In genomic region chr3:10280177-10280529, GRCh38 we compare ENCODE assay signal across 17 cellular contexts. TPM values are rescaled to one million over a fixed set of nuclear protein-coding genes. Genes with fewer than 3 reads are reported as not detected.
A peak's percentile ranks its signal among the peaks of the same experiment; 100 is the strongest.
DNase-seq lines count a peak whose midpoint lies in the region; ATAC-seq, FAIRE-seq and TF ChIP-seq lines count a peak whose summit lies in the region.
"Had no signal": no experiment of that assay in that cellular context is flagged by ENCODE, and none has a peak within 500 bp of the region (broad histone marks: within the 10 kb centered on the region; RNA-seq: fewer than 3 reads in every experiment).

No MANE protein-coding gene starts in this region.

- RAD21 ChIA-PET in GM12878 (lab: Charles Lee; ENCODE audit: unreplicated experiment) = interaction anchor here (1.0 to 1.4 kb wide), 2 partner anchors 13 to 42 kb away, joined by 3 to 5 read pairs; partner anchors contain the start of gene GHRL

- H3K36me3 ChIP-seq in GM12878 (ENCODE audit: control insufficient read depth in 2 of 2, insufficient read depth in 2 of 2, low read length in 1 of 2) (peaks cover 28 to 33% of the 10 kb centered on the region in 2 experiments; a peak in 3 of 4 replicates), thyroid gland (peaks cover 22 to 24% of the 10 kb centered on the region in 2 donors)

- H3K36me3 Mint-ChIP-seq in activated T-cell treated with anti-CD3 and anti-CD28 coated beads, Interleukin-2, amount 50 U/mL, for 24 hours (ENCODE audit: low read depth) = peaks cover 96% of the 10 kb centered on the region
- H3K36me3 Mint-ChIP-seq in neural crest cell (ENCODE audit: low read depth) = peaks cover 2% of the 10 kb centered on the region

- no peak overlapping the region for H3K4me3 Mint-ChIP-seq in activated T-cell treated with anti-CD3 and anti-CD28 coated beads, Interleukin-2, amount 50 U/mL, for 24 hours
- no peak overlapping the region for H3K4me3 Mint-ChIP-seq in neural crest cell
- H3K4me3 Mint-ChIP-seq: mesothelial cell of epicardium had no signal

- 0 out of 3 replicates have a peak, but pooled peaks have one; percentile 27 for ATAC-seq in GM12878

- H3K9ac ChIP-seq in GM12878 (ENCODE audit: control insufficient read depth, insufficient read depth, low read length) = no peak overlapping the region

- peaks cover 5% of the 10 kb centered on the region for H3K79me2 ChIP-seq in GM12878 (ENCODE audit: control insufficient read depth, insufficient read depth, low read length)

- peaks cover 67% of the 10 kb centered on the region for H3K4me1 Mint-ChIP-seq in activated T-cell treated with anti-CD3 and anti-CD28 coated beads, Interleukin-2, amount 50 U/mL, for 24 hours (ENCODE audit: low read depth)
- no peaks in the 10 kb centered on the region for H3K4me1 Mint-ChIP-seq in neural crest cell
- H3K4me1 Mint-ChIP-seq: mesothelial cell of epicardium had no signal

- SMC1A ChIA-PET in GM12878 (lab: Charles Lee; ENCODE audit: uncharacterized antibody, unreplicated experiment) = interaction anchor here (1.0 to 1.4 kb wide), 2 partner anchors 13 to 293 kb away, joined by 4 to 5 read pairs; partner anchors contain the start of gene GHRL

- no peak for TF ChIP-seq EP300 in GM12878 (IDR thresholded peaks at IDR 0.05; ENCODE audit: borderline replicate concordance in 1 of 2, control insufficient read depth in 1 of 2, low read depth in 2 of 2, low read length in 2 of 2)

- 76% methylated on average over 5 of the region's 5 CpGs for WGBS in GM12878 (ENCODE audit: insufficient coverage, insufficient replicate concordance, low lambda C conversion rate, missing lambda C conversion rate)
- WGBS in thyroid gland, 2 donors = 89 to 93% methylated on average over 5 of the region's 5 CpGs

- no peak for FAIRE-seq in GM12878 (lab: Jason Lieb, UNC)
- FAIRE-seq: islet of Langerhans had no signal

- POLR2A ChIA-PET in GM12878 (lab: Charles Lee) = interaction anchor here (1.5 kb wide), 1 partner anchor 30 kb away, joined by 4 read pairs; no protein-coding TSS in a partner anchor

- no peak for TF ChIP-seq RAD21 in GM12878 (IDR thresholded peaks at IDR 0.05; ENCODE audit: insufficient read depth, low read depth, low read length)

- H4K20me1 ChIP-seq in GM12878 (ENCODE audit: control insufficient read depth, insufficient read depth) = no peaks in the 10 kb centered on the region

- peak overlapping the region; percentile 81 for H3K27ac Mint-ChIP-seq in activated T-cell treated with anti-CD3 and anti-CD28 coated beads, Interleukin-2, amount 50 U/mL, for 24 hours
- peak overlapping the region; percentile 57 for H3K27ac Mint-ChIP-seq in neural crest cell (ENCODE audit: unreplicated experiment)
- H3K27ac Mint-ChIP-seq: mesothelial cell of epicardium had no signal

- CTCF ChIA-PET in GM12878 (lab: Yijun Ruan, JAX) = interaction anchor here (0.9 to 1.9 kb wide), 5 partner anchors 12 to 40 kb away, joined by 4 to 9 read pairs (median 6); partner anchors contain the start of genes GHRL, SEC13 and TATDN2

- H3K4me3 ChIP-seq in LNCaP clone FGC (ENCODE audit: low read depth, low read length) = no peak overlapping the region
- H3K4me3 ChIP-seq in GM12878 = no peak overlapping the region
- no peak overlapping the region for H3K4me3 ChIP-seq in thyroid gland (replicated peaks in 1 of 3)
- H3K4me3 ChIP-seq: HAP-1, Peyer's patch, stomach had no signal

- no peak overlapping the region for H3K4me2 ChIP-seq in GM12878 (ENCODE audit: control insufficient read depth, insufficient read depth)

- H3K27me3 ChIP-seq in GM12878 (replicated peaks in 1 of 2; ENCODE audit: control insufficient read depth in 2 of 2, insufficient read depth in 2 of 2, low read length in 1 of 2) = no peaks in the 10 kb centered on the region
- no peaks in the 10 kb centered on the region for H3K27me3 ChIP-seq in thyroid gland
- H3K27me3 ChIP-seq: Peyer's patch, stomach had no signal

- no peak overlapping the region for H2AFZ ChIP-seq in GM12878 (ENCODE audit: control insufficient read depth, low read depth, low read length)

- in situ Hi-C loops in GM12878 (cut with MboI) = no loop called here

- no peaks in the 10 kb centered on the region for H3K9me3 ChIP-seq in GM12878 (replicated peaks; ENCODE audit: control insufficient read depth, insufficient read depth, low read length)
- H3K9me3 ChIP-seq in thyroid gland = no peaks in the 10 kb centered on the region
- H3K9me3 ChIP-seq: HAP-1, Peyer's patch, stomach had no signal

- H3K4me1 ChIP-seq in GM12878 (ENCODE audit: control insufficient read depth, insufficient read depth, low read length) = peaks cover 7% of the 10 kb centered on the region; the same call in 1 of the 2 replicates
- peaks cover 13 to 15% of the 10 kb centered on the region in 2 donors for H3K4me1 ChIP-seq in thyroid gland
- H3K4me1 ChIP-seq: HAP-1, Peyer's patch had no signal

- no peak for TF ChIP-seq POLR2A in GM12878 (IDR thresholded peaks at IDR 0.05; ENCODE audit: low read depth, low read length)
- no peak for TF ChIP-seq POLR2A in thyroid gland (IDR thresholded peaks at IDR 0.05)

- TF ChIP-seq CTCF in LNCaP clone FGC (IDR thresholded peaks at IDR 0.05; ENCODE audit: control insufficient read depth, extremely low read depth, insufficient read depth) (0 out of 2 replicates have a peak, but pooled peaks have one; percentile 0), GM12878 (IDR thresholded peaks at IDR 0.05 in 2 of 3, conservative IDR thresholded peaks at IDR 0.05 in 1 of 3; ENCODE audit: control insufficient read depth in 2 of 3, extremely low read depth in 1 of 3, insufficient read depth in 1 of 3, low read depth in 3 of 3, low read length in 3 of 3) (peak in 2 of 3 experiments; percentile 39 to 41; a peak in 3 of 6 replicates), neural crest cell (conservative IDR thresholded peaks at IDR 0.05) (no peak), thyroid gland (IDR thresholded peaks at IDR 0.05) (no peak)

- no peak for DNase-seq in activated T-cell treated with anti-CD3 and anti-CD28 coated beads, Interleukin-2, amount 50 U/mL, for 24 hours
- DNase-seq in activated T-cell treated with anti-CD3 and anti-CD28 coated beads, Interleukin-2, amount 50 U/mL, for 1 hour = no peak
- DNase-seq in LNCaP clone FGC (ENCODE audit: low read depth) (no peak), GM12878 (ENCODE audit: low read depth, low spot score) (no peak), neural crest cell (ENCODE audit: low read depth, low spot score) (no peak), thyroid gland (no peak), NCI-H526 treated with DMSO at 0.1 percent for 48 hours (lab: John Stamatoyannopoulos, UW) (no peak)
- no peak for DNase-seq in stimulated activated CD4-positive, alpha-beta T cell treated with anti-CD3 and anti-CD28 coated beads, Interleukin-4, amount 100 ng/mL, for 4 hours
- DNase-seq: activated naive CD4-positive, alpha-beta T cell treated with Interleukin-2 at 50 U/mL for 16 hours; NCI-H146; NCI-H510A; stomach had no signal

- no peaks in the 10 kb centered on the region for H3K9me3 Mint-ChIP-seq in activated T-cell treated with anti-CD3 and anti-CD28 coated beads, Interleukin-2, amount 50 U/mL, for 24 hours
- H3K9me3 Mint-ChIP-seq in neural crest cell = no peaks in the 10 kb centered on the region
- H3K9me3 Mint-ChIP-seq: mesothelial cell of epicardium had no signal

- H3K27ac ChIP-seq in GM12878 (ENCODE audit: control insufficient read depth, insufficient read depth) (no peak overlapping the region), thyroid gland (no peak overlapping the region)
- H3K27ac ChIP-seq: Peyer's patch, stomach had no signal

- intact Hi-C loops in GM12878 (cut with micrococcal nuclease; ENCODE audit: unreplicated experiment) = no loop called here
- intact Hi-C loops in thyroid gland (cut with DNase I) = no loop called here

- no TSS peak for BruUV-seq in GM12878 (replicated peaks; lab: Mats Ljungman, UMichigan)

- no peaks in the 10 kb centered on the region for H3K27me3 Mint-ChIP-seq in activated T-cell treated with anti-CD3 and anti-CD28 coated beads, Interleukin-2, amount 50 U/mL, for 24 hours
- no peaks in the 10 kb centered on the region for H3K27me3 Mint-ChIP-seq in neural crest cell (ENCODE audit: low read depth)

RNA-seq across cellular contexts. Expression of gene GHRL, which starts 12.6 kb away (rescaled TPM):
- 4.3 and 5.2 TPM in 2 replicates for total RNA-seq in GM12878 (2013; cell fraction: nucleolus; rRNA removed)
- total RNA-seq in GM12878 (2014; rRNA removed) (0.73 TPM in 1 of 2 replicates, not detected in the other), GM12878 (2014; rRNA removed; fragmentation: Illumina TruSeq; extraction: Trizol) (0.55 and 0.67 TPM in 2 replicates), GM12878 (2021) (1.4 and 2.2 TPM in 2 replicates), neural crest cell (0.35 and 0.43 TPM in 2 replicates), thyroid gland (1 to 10 TPM in 2 of 4 donors, under 1 TPM in 1, not detected in 1; 0.56 to 1.2 (median 1.1) TPM)
- 1.7 TPM for polyA plus RNA-seq in GM12878 (2011; ENCODE audit: low read depth)
- polyA plus RNA-seq in GM12878 (2011; rRNA removed) (1.7 and 1.8 TPM in 2 replicates), GM12878 (2014; fragmentation: Illumina TruSeq; extraction: Trizol) (0.60 TPM in 1 of 2 replicates, not detected in the other), GM12878 (2014; fragmentation: Nextera tagmentation; extraction: Ambion mirVana) (under 1 TPM; 0.35 to 0.58 TPM), GM12878 (2014; rRNA removed) (1.0 and 2.4 TPM in 2 replicates), GM12878 (2016; fragmentation: Nextera tagmentation; extraction: Ambion mirVana) (1 to 10 TPM; 1.0 to 1.1 TPM)
- polyA plus RNA-seq in GM12878 (2011; cell fraction: cytosol; rRNA removed) = 2.2 and 2.4 TPM in 2 replicates
- 7.3 and 9.8 TPM in 2 replicates for polyA plus RNA-seq in GM12878 (2011; cell fraction: nucleus; rRNA removed)
- 1.0 and 2.7 TPM in 2 replicates for polyA plus RNA-seq in GM12878 (2012)
- polyA minus RNA-seq in GM12878 (2011; rRNA and poly(A)+ RNA removed) = 0.88 and 2.3 TPM in 2 replicates
- 1.9 TPM in 1 of 2 replicates, not detected in the other for polyA minus RNA-seq in GM12878 (2011; cell fraction: cytosol; rRNA and poly(A)+ RNA removed)
- 2.4 and 2.9 TPM in 2 replicates for polyA minus RNA-seq in GM12878 (2011; cell fraction: nucleus; rRNA and poly(A)+ RNA removed)
- polyA plus RNA-seq: AG04450 had no signal

RNA-seq across cellular contexts. Expression of gene TATDN2, which starts 31.9 kb away (rescaled TPM):
- 43.3 and 48.1 TPM in 2 replicates for total RNA-seq in GM12878 (2013; cell fraction: nucleolus; rRNA removed)
- total RNA-seq in GM12878 (2014; rRNA removed) (7.7 and 10.0 TPM in 2 replicates), GM12878 (2014; rRNA removed; fragmentation: Illumina TruSeq; extraction: Trizol) (22.0 and 23.9 TPM in 2 replicates), GM12878 (2021) (31.8 and 36.5 TPM in 2 replicates), neural crest cell (40.5 TPM in 2 replicates), thyroid gland (10 to 100 TPM; 21.4 to 37.1 (median 30.1) TPM)
- 18.4 TPM for polyA plus RNA-seq in GM12878 (2011; ENCODE audit: low read depth)
- polyA plus RNA-seq in GM12878 (2011; rRNA removed) (21.6 and 22.1 TPM in 2 replicates), GM12878 (2014; fragmentation: Illumina TruSeq; extraction: Trizol) (27.3 and 28.1 TPM in 2 replicates), GM12878 (2014; fragmentation: Nextera tagmentation; extraction: Ambion mirVana) (1 to 10 TPM; 5.7 to 9.1 TPM), GM12878 (2014; rRNA removed) (25.7 and 25.8 TPM in 2 replicates), GM12878 (2016; fragmentation: Nextera tagmentation; extraction: Ambion mirVana) (1 to 10 TPM; 4.2 to 5.6 TPM)
- 20.8 and 21.3 TPM in 2 replicates for polyA plus RNA-seq in GM12878 (2011; cell fraction: cytosol; rRNA removed)
- polyA plus RNA-seq in GM12878 (2011; cell fraction: nucleus; rRNA removed) = 25.2 and 26.0 TPM in 2 replicates
- polyA plus RNA-seq in GM12878 (2012) = 19.7 and 24.1 TPM in 2 replicates
- 29.6 and 51.2 TPM in 2 replicates for polyA minus RNA-seq in GM12878 (2011; rRNA and poly(A)+ RNA removed)
- polyA minus RNA-seq in GM12878 (2011; cell fraction: cytosol; rRNA and poly(A)+ RNA removed) = 9.1 and 14.0 TPM in 2 replicates
- polyA minus RNA-seq in GM12878 (2011; cell fraction: nucleus; rRNA and poly(A)+ RNA removed) = 30.2 and 59.0 TPM in 2 replicates

RNA-seq across cellular contexts. Expression of gene SEC13, which starts 40.8 kb away (rescaled TPM):
- 108 and 120 TPM in 2 replicates for total RNA-seq in GM12878 (2013; cell fraction: nucleolus; rRNA removed)
- 165 and 172 TPM in 2 replicates for total RNA-seq in GM12878 (2014; rRNA removed)
- 100 and 115 TPM in 2 replicates for total RNA-seq in GM12878 (2014; rRNA removed; fragmentation: Illumina TruSeq; extraction: Trizol)
- 113 and 117 TPM in 2 replicates for total RNA-seq in GM12878 (2021)
- 73.1 TPM for polyA plus RNA-seq in GM12878 (2011; ENCODE audit: low read depth)
- polyA plus RNA-seq in GM12878 (2011; rRNA removed) = 62.9 and 89.1 TPM in 2 replicates
- polyA plus RNA-seq in GM12878 (2011; cell fraction: cytosol; rRNA removed) = 127 and 179 TPM in 2 replicates
- polyA plus RNA-seq in GM12878 (2011; cell fraction: nucleus; rRNA removed) = 111 and 137 TPM in 2 replicates
- polyA plus RNA-seq in GM12878 (2012) = 97.6 and 109 TPM in 2 replicates
- 59.6 and 134 TPM in 2 replicates for polyA plus RNA-seq in GM12878 (2014; fragmentation: Illumina TruSeq; extraction: Trizol)
- polyA plus RNA-seq in GM12878 (2014; fragmentation: Nextera tagmentation; extraction: Ambion mirVana) = 10 to 100 TPM; 42.8 to 55.6 TPM
- polyA plus RNA-seq in GM12878 (2014; rRNA removed) = 119 and 128 TPM in 2 replicates
- 100 to 1,000 TPM; 211 to 229 TPM for polyA plus RNA-seq in GM12878 (2016; fragmentation: Nextera tagmentation; extraction: Ambion mirVana)
- 150 and 197 TPM in 2 replicates for polyA minus RNA-seq in GM12878 (2011; rRNA and poly(A)+ RNA removed)
- polyA minus RNA-seq in GM12878 (2011; cell fraction: cytosol; rRNA and poly(A)+ RNA removed) = 69.2 and 69.6 TPM in 2 replicates
- 43.2 and 81.7 TPM in 2 replicates for polyA minus RNA-seq in GM12878 (2011; cell fraction: nucleus; rRNA and poly(A)+ RNA removed)
- total RNA-seq in neural crest cell = 124 and 125 TPM in 2 replicates
- 100 to 1,000 TPM in 3 of 4 donors, 10 to 100 TPM in 1; 93.3 to 156 (median 136) TPM for total RNA-seq in thyroid gland

Comparison
In these comparisons a context has a peak if more than half of its experiments do, and no peak if none do; other contexts are left out.
1. CTCF ChIP-seq: peak in LNCaP clone FGC (single experiment) and GM12878 (2 of 3); none in neural crest cell (single experiment) and thyroid gland (0 of 6).